21 cellular contexts compared by ENCODE assay signal in genomic region chr4:151611960-151612359, GRCh38.
"Had no signal": no experiment of that assay in that cellular context is flagged by ENCODE, and none has a peak within 500 bp of the region (broad histone marks: within the 10 kb centered on the region; RNA-seq: fewer than 3 reads in every experiment).

No MANE protein-coding gene starts in this region.

- H3K9me3 ChIP-seq: MG63 had no signal

- H3K27me3 ChIP-seq: MG63 had no signal

- H3K36me3 ChIP-seq: MG63 had no signal

- H3K4me2 ChIP-seq: KMS-11 had no signal

- H3K4me3 ChIP-seq: MG63 had no signal

- H3K9ac ChIP-seq: KMS-11 had no signal

- DNase-seq: KG1, MG63, NCI-H1048, NCI-H1092, NCI-H1105, NCI-H1105 treated with DMSO at 0.1 percent for 48 hours, NCI-H1417 treated with DMSO at 0.1 percent for 48 hours, NCI-H1436 treated with DMSO at 0.1 percent for 48 hours, NCI-H1694, NCI-H187, NCI-H187 treated with DMSO at 0.1 percent for 48 hours, NCI-H1930, NCI-H2029, NCI-H2029 treated with DMSO at 0.1 percent for 48 hours, NCI-H2107, NCI-H2171, NCI-H2227 treated with DMSO at 0.1 percent for 48 hours, NCI-H226, NCI-H446 treated with DMSO at 0.1 percent for 48 hours, NCI-H510A had no signal

- H3K27ac ChIP-seq: KMS-11 had no signal
